ENCODE assay signal across 8 cellular contexts in the genomic region with DNA sequence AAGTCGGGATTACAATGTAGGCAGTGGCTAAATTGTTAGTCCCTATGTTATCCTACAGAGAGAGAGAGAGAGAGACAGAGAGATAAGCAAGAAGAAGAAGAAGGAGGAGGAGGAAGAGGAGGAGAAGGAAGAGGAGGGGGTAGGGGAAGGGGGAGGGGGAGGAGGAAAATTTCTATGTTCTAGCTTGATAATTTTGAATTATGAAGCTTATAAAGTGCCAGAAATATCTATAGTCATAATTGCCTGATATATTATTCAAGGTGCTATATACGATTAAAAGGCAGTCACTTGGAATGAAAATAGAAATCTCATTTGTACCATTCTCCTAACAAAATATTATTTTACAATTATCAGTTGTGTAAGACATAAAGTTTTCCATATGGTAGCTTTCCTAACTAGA.
"Had no signal": no experiment of that assay in that cellular context is flagged by ENCODE, and none has a peak within 500 bp of the region (broad histone marks: within the 10 kb centered on the region; RNA-seq: fewer than 3 reads in every experiment).

No MANE protein-coding gene starts in this region.

- FAIRE-seq: G401.6, GM12878, GM12891, GM12892, GM18507, GM19239 had no signal

- DNase-seq: GDM1, GF-D8 had no signal

- H3K4me3 ChIP-seq: GM12878 had no signal

- ATAC-seq: GM12878 had no signal
